ENCODE assay signal across 8 cellular contexts in the genomic region with DNA sequence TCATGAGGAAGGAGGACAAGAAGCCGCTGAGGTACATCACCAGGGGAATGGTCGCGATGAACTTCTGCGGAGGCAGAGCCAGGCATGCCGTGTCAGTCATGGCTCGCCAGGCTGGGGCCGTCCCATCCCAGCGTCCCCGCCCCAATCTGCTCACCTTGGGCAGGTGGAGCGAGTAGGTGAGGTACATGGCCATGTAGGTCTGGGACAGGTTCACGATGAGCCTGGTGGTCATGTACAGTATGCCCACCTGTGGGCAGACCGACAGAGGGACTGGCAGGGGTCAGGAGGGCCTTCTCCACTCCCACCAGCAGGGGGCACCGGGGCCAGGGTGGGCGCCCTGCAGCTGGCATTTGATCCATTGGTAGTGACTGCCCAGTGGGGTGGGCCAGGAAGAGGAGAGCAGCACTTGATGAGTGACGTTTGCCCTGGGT. TPM values are rescaled to one million over a fixed set of nuclear protein-coding genes. Genes with fewer than 3 reads are reported as not detected.
DNase-seq lines count a peak whose midpoint lies in the region; ATAC-seq and TF ChIP-seq lines count a peak whose summit lies in the region.

No MANE protein-coding gene starts in this region.

- ATAC-seq in HG03432 (IDR thresholded peaks at IDR 0.05; ENCODE audit: unreplicated experiment), result no peak
- ATAC-seq in HG02970 (IDR thresholded peaks at IDR 0.05; ENCODE audit: low FRiP score, unreplicated experiment), result no peak

- H3K9ac ChIP-seq in smooth muscle cell (ENCODE audit: low read depth), result no peak overlapping the region

- H3K9me2 ChIP-seq in PC-9 (ENCODE audit: insufficient read depth), result no peaks in the 10 kb centered on the region

- CTCF ChIA-PET in PC-9 (lab: Charles Lee), result no interaction called here

- H3K27ac ChIP-seq in PC-9 (no peak overlapping the region), smooth muscle cell (ENCODE audit: low read depth) (no peak overlapping the region)

- POLR2A ChIA-PET in PC-9 (lab: Charles Lee; ENCODE audit: unreplicated experiment), result interaction anchor here (0.6 kb wide), 1 partner anchor 16 kb away, joined by 3 read pairs; no protein-coding TSS in a partner anchor

- H3K4me3 ChIP-seq in GM12865 (ENCODE audit: low read depth, low read length) (no peak overlapping the region), PC-9 (no peak overlapping the region), smooth muscle cell (no peak overlapping the region)

- 97% methylated on average over 14 of the region's 15 CpGs for WGBS in smooth muscle cell (ENCODE audit: low lambda C conversion rate)

- H3K4me2 ChIP-seq in PC-9, result no peak overlapping the region
- H3K4me2 ChIP-seq in smooth muscle cell, result no peak overlapping the region

- H2AFZ ChIP-seq in PC-9, result no peak overlapping the region
- H2AFZ ChIP-seq in smooth muscle cell (ENCODE audit: low read depth), result no peak overlapping the region

- peak; percentile 34 for DNase-seq in GM12865 (ENCODE audit: low read depth)
- DNase-seq in PC-9, result no peak
- peak; percentile 44 for DNase-seq in dermis blood vessel endothelial cell
- no peak for DNase-seq in smooth muscle cell (lab: John Stamatoyannopoulos, UW; ENCODE audit: unreplicated experiment)
- DNase-seq in HuH-7 (ENCODE audit: low spot score), result no peak
- DNase-seq in NOMO-1 (lab: John Stamatoyannopoulos, UW; ENCODE audit: unreplicated experiment in 2 of 2), result no peak

- H4K20me1 ChIP-seq in PC-9 (ENCODE audit: insufficient read depth), result no peaks in the 10 kb centered on the region; the same call in 1 of the 2 replicates
- peaks cover 45% of the 10 kb centered on the region for H4K20me1 ChIP-seq in smooth muscle cell (ENCODE audit: low read depth)

- H3K79me2 ChIP-seq in PC-9 (ENCODE audit: low read depth) (no peaks in the 10 kb centered on the region), smooth muscle cell (ENCODE audit: low read depth) (no peaks in the 10 kb centered on the region)

- H3K4me1 ChIP-seq in PC-9 (replicated peaks; ENCODE audit: insufficient read depth) (no peaks in the 10 kb centered on the region), smooth muscle cell (ENCODE audit: low read depth) (no peaks in the 10 kb centered on the region)

- intact Hi-C loops in PC-9 (cut with micrococcal nuclease; ENCODE audit: unreplicated experiment), result loop anchor here (5.0 kb wide), 1 partner anchor 660 kb away; no protein-coding TSS in a partner anchor

- no peaks in the 10 kb centered on the region for H3K27me3 ChIP-seq in PC-9 (ENCODE audit: insufficient read depth, low read depth)
- no peaks in the 10 kb centered on the region for H3K27me3 ChIP-seq in smooth muscle cell (ENCODE audit: low read depth)

- TF ChIP-seq CTCF in GM12865 (IDR thresholded peaks at IDR 0.05; ENCODE audit: insufficient read depth, low read depth, low read length, missing control alignments), result peak; percentile 54
- TF ChIP-seq CTCF in PC-9 (conservative IDR thresholded peaks at IDR 0.05), result peak; percentile 57; the same call in 1 of the 2 replicates
- TF ChIP-seq CTCF in smooth muscle cell (IDR thresholded peaks at IDR 0.05; ENCODE audit: borderline replicate concordance, insufficient read depth, poor library complexity, severe bottlenecking), result peak; percentile 62

- no TSS peak for BruUV-seq in PC-9 (replicated peaks; lab: Mats Ljungman, UMichigan)

- H3F3A ChIP-seq in PC-9 (ENCODE audit: insufficient read depth, low read depth) (no peaks in the 10 kb centered on the region), smooth muscle cell (ENCODE audit: low read depth) (peaks cover 5% of the 10 kb centered on the region)

- H3K36me3 ChIP-seq in PC-9 (ENCODE audit: low read depth) (no peaks in the 10 kb centered on the region), smooth muscle cell (ENCODE audit: low read depth) (no peaks in the 10 kb centered on the region)

- H3K9me3 ChIP-seq in PC-9 (ENCODE audit: insufficient read depth, low read depth) (no peaks in the 10 kb centered on the region), smooth muscle cell (replicated peaks; ENCODE audit: low read depth) (no peaks in the 10 kb centered on the region)

RNA-seq across cellular contexts. Expression of a gene that starts 8.3 kb away (rescaled TPM):
- total RNA-seq in PC-9 (2021) (4.7 and 4.9 TPM in 2 replicates), dermis blood vessel endothelial cell (not detected in 2 replicates), smooth muscle cell (not detected in 2 replicates)
- polyA plus RNA-seq in smooth muscle cell, result 0.62 and 1.8 TPM in 2 replicates

RNA-seq across cellular contexts. Expression of a gene that starts 10.1 kb away (rescaled TPM):
- total RNA-seq in PC-9 (2021) (62.0 and 70.0 TPM in 2 replicates), dermis blood vessel endothelial cell (90.3 and 121 TPM in 2 replicates), smooth muscle cell (26.8 and 56.0 TPM in 2 replicates)
- 73.8 and 93.9 TPM in 2 replicates for polyA plus RNA-seq in smooth muscle cell

RNA-seq across cellular contexts. Expression of a gene that starts 25.4 kb away (rescaled TPM):
- total RNA-seq in PC-9 (2021) (115 and 136 TPM in 2 replicates), dermis blood vessel endothelial cell (75.0 and 94.7 TPM in 2 replicates), smooth muscle cell (86.3 and 109 TPM in 2 replicates)
- 120 and 128 TPM in 2 replicates for polyA plus RNA-seq in smooth muscle cell

RNA-seq across cellular contexts. Expression of a gene that starts 38.0 kb away (rescaled TPM):
- total RNA-seq in PC-9 (2021), result 0.13 TPM in 1 of 2 replicates, not detected in the other
- total RNA-seq in dermis blood vessel endothelial cell, result 1.1 and 1.2 TPM in 2 replicates
- total RNA-seq in smooth muscle cell, result 0.13 and 0.27 TPM in 2 replicates
- polyA plus RNA-seq in smooth muscle cell, result 0.86 and 0.96 TPM in 2 replicates

RNA-seq across cellular contexts. Expression of a gene that starts 41.2 kb away (rescaled TPM):
- 57.0 and 60.4 TPM in 2 replicates for total RNA-seq in PC-9 (2021)
- total RNA-seq in dermis blood vessel endothelial cell, result 36.1 and 66.7 TPM in 2 replicates
- total RNA-seq in smooth muscle cell, result 16.3 and 33.9 TPM in 2 replicates
- 49.7 and 64.8 TPM in 2 replicates for polyA plus RNA-seq in smooth muscle cell

Comparison
In these comparisons a context has a peak if more than half of its experiments do, and no peak if none do; other contexts are left out.
1. DNase-seq: peak in GM12865 (single experiment) and dermis blood vessel endothelial cell (single experiment); none in PC-9 (0 of 2), smooth muscle cell (single experiment), HuH-7 (single experiment) and NOMO-1 (0 of 2).
2. Peak in every context shown above with its lines, with median percentiles within 50 percentile points of each other: CTCF ChIP-seq.